ENCODE assay signal across 14 cellular contexts in the genomic region with DNA sequence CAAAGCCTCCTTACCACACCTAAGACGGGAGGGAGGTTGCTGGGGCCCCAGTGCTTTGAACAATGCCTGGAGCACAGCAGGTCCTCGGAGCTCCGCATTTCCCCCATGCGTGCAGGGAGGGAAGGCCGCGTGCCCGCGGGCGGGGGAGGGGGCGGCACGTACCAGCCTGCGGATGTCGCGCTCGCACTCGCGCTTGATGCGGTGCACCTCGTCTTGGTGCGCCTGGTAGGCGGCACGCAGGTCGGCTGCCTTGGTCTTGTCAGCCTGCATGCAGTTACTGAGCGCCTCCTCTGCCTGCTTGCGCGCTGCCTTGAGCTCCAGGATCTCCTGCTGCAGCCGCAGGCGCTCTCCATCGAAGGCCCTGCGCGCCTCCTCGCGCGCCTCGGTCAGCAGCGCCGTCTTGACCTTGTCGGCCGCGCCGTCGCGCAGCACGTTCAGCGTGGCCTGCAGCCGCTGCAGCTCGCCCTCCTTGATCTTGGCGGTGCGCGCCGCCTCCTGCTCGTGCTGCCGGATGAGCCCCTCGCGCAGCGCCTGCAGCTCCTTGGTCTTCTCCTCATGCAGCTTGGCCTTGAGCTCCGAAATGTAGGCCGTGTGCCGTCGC.
"Had no signal": no experiment of that assay in that cellular context is flagged by ENCODE, and none has a peak within 500 bp of the region (broad histone marks: within the 10 kb centered on the region; RNA-seq: fewer than 3 reads in every experiment).

No MANE protein-coding gene starts in this region.

- H3K27ac Mint-ChIP-seq: activated CD4-positive, alpha-beta T cell treated with anti-CD3 and anti-CD28 coated beads, Interleukin-2, amount 10 ng/mL, durations not matched to agents 7 days and 5 days; activated T-helper 17 cell treated with anti-CD3 and anti-CD28 coated beads, Interleukin-2, amount 50 U/mL, for 72 hours; neural progenitor cell; stimulated activated effector memory CD8-positive, alpha-beta T cell treated with anti-CD3 and anti-CD28 coated beads, Interleukin-12 subunit alpha, Interleukin-12 subunit beta, amount 100 ng/mL, for 72 hours; T-helper 1 cell treated with Interleukin-12 subunit alpha and Interleukin-12 subunit beta and Interleukin-4 antibody, amounts not matched to agents 30 μg/mL and 1 μg/mL, for 36 hours had no signal

- H3K4me1 Mint-ChIP-seq: activated CD4-positive, alpha-beta T cell treated with anti-CD3 and anti-CD28 coated beads, Interleukin-2, amount 10 ng/mL, durations not matched to agents 7 days and 5 days; activated T-helper 17 cell treated with anti-CD3 and anti-CD28 coated beads, Interleukin-2, amount 50 U/mL, for 72 hours; stimulated activated effector memory CD8-positive, alpha-beta T cell treated with anti-CD3 and anti-CD28 coated beads, Interleukin-12 subunit alpha, Interleukin-12 subunit beta, amount 100 ng/mL, for 72 hours had no signal

- H3K27me3 Mint-ChIP-seq: activated CD4-positive, alpha-beta T cell treated with anti-CD3 and anti-CD28 coated beads, Interleukin-2, amount 10 ng/mL, durations not matched to agents 7 days and 5 days; activated T-helper 17 cell treated with anti-CD3 and anti-CD28 coated beads, Interleukin-2, amount 50 U/mL, for 72 hours had no signal

- H3K4me3 Mint-ChIP-seq: activated CD4-positive, alpha-beta T cell treated with anti-CD3 and anti-CD28 coated beads, Interleukin-2, amount 10 ng/mL, durations not matched to agents 7 days and 5 days; activated T-helper 17 cell treated with anti-CD3 and anti-CD28 coated beads, Interleukin-2, amount 50 U/mL, for 72 hours; neural progenitor cell; stimulated activated effector memory CD8-positive, alpha-beta T cell treated with anti-CD3 and anti-CD28 coated beads, Interleukin-12 subunit alpha, Interleukin-12 subunit beta, amount 100 ng/mL, for 72 hours; T-helper 1 cell treated with Interleukin-12 subunit alpha and Interleukin-12 subunit beta and Interleukin-4 antibody, amounts not matched to agents 30 μg/mL and 1 μg/mL, for 36 hours had no signal

- DNase-seq: activated CD4-positive, alpha-beta T cell treated with anti-CD3 and anti-CD28 coated beads, Interleukin-2, amount 10 ng/mL, durations not matched to agents 7 days and 5 days; activated CD4-positive, CD25-positive, alpha-beta regulatory T cell; activated naive CD4-positive, alpha-beta T cell treated with anti-CD3 and anti-CD28 coated beads, Interleukin-2, amount 50 U/mL, for 16 hours; amniotic stem cell; body of pancreas; dermis blood vessel endothelial cell; foreskin keratinocyte; left ventricle myocardium superior; right cardiac atrium had no signal

- H3K4me3 ChIP-seq: body of pancreas, neural progenitor cell, tibial nerve had no signal

- H3K9me3 Mint-ChIP-seq: activated CD4-positive, alpha-beta T cell treated with anti-CD3 and anti-CD28 coated beads, Interleukin-2, amount 10 ng/mL, durations not matched to agents 7 days and 5 days; activated T-helper 17 cell treated with anti-CD3 and anti-CD28 coated beads, Interleukin-2, amount 50 U/mL, for 72 hours; neural progenitor cell; stimulated activated effector memory CD8-positive, alpha-beta T cell treated with anti-CD3 and anti-CD28 coated beads, Interleukin-12 subunit alpha, Interleukin-12 subunit beta, amount 100 ng/mL, for 72 hours; T-helper 1 cell treated with Interleukin-12 subunit alpha and Interleukin-12 subunit beta and Interleukin-4 antibody, amounts not matched to agents 30 μg/mL and 1 μg/mL, for 36 hours had no signal

- H3K36me3 ChIP-seq: neural progenitor cell, tibial nerve had no signal

- H3K9me3 ChIP-seq: body of pancreas had no signal

- H3K4me1 ChIP-seq: body of pancreas, foreskin keratinocyte, tibial nerve had no signal

- ATAC-seq: activated T-helper 17 cell treated with anti-CD3 and anti-CD28 coated beads, Interleukin-2, amount 50 U/mL, for 72 hours; body of pancreas; foreskin keratinocyte; left ventricle myocardium superior; stimulated activated effector memory CD8-positive, alpha-beta T cell treated with anti-CD3 and anti-CD28 coated beads, Interleukin-12 subunit alpha, Interleukin-12 subunit beta, amount 100 ng/mL, for 72 hours had no signal

- H3K9ac ChIP-seq: neural progenitor cell had no signal

- H3K27me3 ChIP-seq: body of pancreas, neural progenitor cell, tibial nerve had no signal

- H3K36me3 Mint-ChIP-seq: neural progenitor cell had no signal
